Comparison of ENCODE assay signal across 8 cellular contexts in genomic region chr2:60549250-60550150, GRCh38. TPM values are rescaled to one million over a fixed set of nuclear protein-coding genes. Genes with fewer than 3 reads are reported as not detected.
DNase-seq lines count a peak whose midpoint lies in the region; ATAC-seq and TF ChIP-seq lines count a peak whose summit lies in the region.

No MANE protein-coding gene starts in this region.

- H3K27ac ChIP-seq in endodermal cell (ENCODE audit: low read depth, low read length): peak overlapping the region; percentile 97

- H3K9me3 Mint-ChIP-seq in endodermal cell: no peaks in the 10 kb centered on the region
- peaks cover 0 to 2% (median 0%) of the 10 kb centered on the region in 9 donors for H3K9me3 Mint-ChIP-seq in naive thymus-derived CD8-positive, alpha-beta T cell

- ATAC-seq in HG02884 (IDR thresholded peaks at IDR 0.05; ENCODE audit: unreplicated experiment) (peak; percentile 4), HG02981 (IDR thresholded peaks at IDR 0.05; ENCODE audit: unreplicated experiment) (no peak)
- ATAC-seq in naive thymus-derived CD8-positive, alpha-beta T cell: peak in 1 of 2 donors; percentile 29

- peaks cover 17% of the 10 kb centered on the region for H3K36me3 ChIP-seq in endodermal cell (ENCODE audit: control insufficient read depth, insufficient read depth, low read length)

- peak overlapping the region; percentile 70 for H3K9ac ChIP-seq in endodermal cell (ENCODE audit: extremely low read depth, low read length, poor library complexity, severe bottlenecking)

- peaks cover 13% of the 10 kb centered on the region for H3K4me1 Mint-ChIP-seq in endodermal cell
- H3K4me1 Mint-ChIP-seq in naive thymus-derived CD8-positive, alpha-beta T cell: peaks cover 15 to 63% (median 33%) of the 10 kb centered on the region in 4 donors

- H3K9me3 ChIP-seq in endodermal cell (ENCODE audit: control insufficient read depth, low read length): no peaks in the 10 kb centered on the region

- DNase-seq in NCI-H748 (lab: John Stamatoyannopoulos, UW; ENCODE audit: unreplicated experiment) (peak; percentile 50), NCI-H748 treated with DMSO at 0.1 percent for 48 hours (lab: John Stamatoyannopoulos, UW) (no peak), endodermal cell (peak; percentile 85)
- peak in 2 of 10 donors; percentile 12 to 31 for DNase-seq in naive thymus-derived CD8-positive, alpha-beta T cell
- DNase-seq in effector CD4-positive, alpha-beta T cell: no peak

- peak overlapping the region; percentile 83 for H3K4me3 Mint-ChIP-seq in endodermal cell
- H3K4me3 Mint-ChIP-seq in naive thymus-derived CD8-positive, alpha-beta T cell: peak overlapping the region; percentile 78 to 93 (median 90)

- H3K27me3 Mint-ChIP-seq in endodermal cell (ENCODE audit: insufficient read depth): peaks cover 6% of the 10 kb centered on the region
- H3K27me3 Mint-ChIP-seq in naive thymus-derived CD8-positive, alpha-beta T cell: peaks cover 35 to 69% (median 47%) of the 10 kb centered on the region in 5 donors

- peak overlapping the region; percentile 92 for H3K27ac Mint-ChIP-seq in endodermal cell
- H3K27ac Mint-ChIP-seq in naive thymus-derived CD8-positive, alpha-beta T cell: peak overlapping the region in 8 of 10 donors; percentile 70 to 87 (median 80)

- 0% methylated on average over 32 to 50 of the region's 50 CpGs for WGBS in endodermal cell (ENCODE audit: insufficient coverage in 1 of 2, insufficient read length in 1 of 2), 2 experiments

- peaks cover 14% of the 10 kb centered on the region for H3K36me3 Mint-ChIP-seq in endodermal cell (ENCODE audit: low read depth)
- H3K36me3 Mint-ChIP-seq in naive thymus-derived CD8-positive, alpha-beta T cell: peaks cover 0 to 5% (median 0%) of the 10 kb centered on the region in 3 donors

- no peaks in the 10 kb centered on the region for H3K4me1 ChIP-seq in endodermal cell (ENCODE audit: control insufficient read depth, insufficient read depth, low read length)

- peaks cover 3% of the 10 kb centered on the region for H3K27me3 ChIP-seq in endodermal cell (ENCODE audit: control insufficient read depth, insufficient read depth, low read length, poor library complexity, severe bottlenecking)

- TF ChIP-seq POLR2A in Raji (IDR thresholded peaks at IDR 0.05; ENCODE audit: insufficient read depth, low read depth, low read length): peak; percentile 26; the same call in 1 of the 2 replicates

- POLR2A ChIA-PET in naive thymus-derived CD8-positive, alpha-beta T cell (lab: Charles Lee): interaction anchor here (0.5 to 1.0 kb wide), 4 partner anchors 29 to 1525 kb away, joined by 3 to 6 read pairs (median 3); no protein-coding TSS in a partner anchor

- no peak for TF ChIP-seq CTCF in endodermal cell (conservative IDR thresholded peaks at IDR 0.05)

- H3K4me3 ChIP-seq in endodermal cell (ENCODE audit: low read length): peak overlapping the region; percentile 86

RNA-seq across cellular contexts. Expression of gene BCL11A, which starts 4.0 kb away (rescaled TPM):
- total RNA-seq in endodermal cell: 10 to 100 TPM; 14.7 to 16.3 TPM
- polyA plus RNA-seq in endodermal cell (2013, experiment 1 of 2): 45.3 TPM
- 38.5 TPM for polyA plus RNA-seq in endodermal cell (2013, experiment 2 of 2)
- total RNA-seq in naive thymus-derived CD8-positive, alpha-beta T cell: 10 to 100 TPM; 10.1 to 11.6 TPM
- 1 to 10 TPM in 2 of 3 donors, under 1 TPM in 1; 0.64 to 1.4 (median 1.3) TPM for polyA plus RNA-seq in naive thymus-derived CD8-positive, alpha-beta T cell

Comparison
In these comparisons a context has a peak if more than half of its experiments do, and no peak if none do; other contexts are left out.
1. DNase-seq: peak in NCI-H748 (single experiment) and endodermal cell (single experiment); none in NCI-H748 treated with DMSO at 0.1 percent for 48 hours (single experiment) and effector CD4-positive, alpha-beta T cell (single experiment).